8 cellular contexts compared by ENCODE assay signal in genomic region chr12:121626087-121626852, GRCh38.
DNase-seq lines count a peak whose midpoint lies in the region; ATAC-seq and TF ChIP-seq lines count a peak whose summit lies in the region.

ORAI1 (plus strand) TSS chr12:121626530.

- peak within 1 kb of the TSS; percentile 69 for H3K4me3 ChIP-seq in AG09309 (ENCODE audit: control insufficient read depth, low read depth, low read length)

- no peak for TF ChIP-seq CTCF in AG09309 (IDR thresholded peaks at IDR 0.05; ENCODE audit: control insufficient read depth, insufficient read depth, low read depth, low read length, missing control alignments)

- ATAC-seq in GM19023 (IDR thresholded peaks at IDR 0.05; ENCODE audit: unreplicated experiment), result peak; percentile 71
- peak; percentile 76 for ATAC-seq in HG03280 (IDR thresholded peaks at IDR 0.05; ENCODE audit: unreplicated experiment)

- DNase-seq in AG09309 (ENCODE audit: low read depth) (no peak), NCI-H446 (lab: John Stamatoyannopoulos, UW) (peak; percentile 86 to 96), islet precursor cell (peak; percentile 99)
- peak; percentile 88 for DNase-seq in activated CD4-positive, CD25-positive, alpha-beta regulatory T cell treated with anti-CD3 and anti-CD28 coated beads, Interleukin-2, amount 50 U/mL, for 16 hours (ENCODE audit: low read depth, low spot score)
- peak; percentile 95 for DNase-seq in central memory CD4-positive, alpha-beta T cell
- DNase-seq in stimulated activated CD4-positive, alpha-beta T cell treated with anti-CD3 and anti-CD28 coated beads, Interleukin-12 subunit alpha, Interleukin-12 subunit beta, amount 100 ng/mL, for 4 hours, result peak; percentile 99
